ENCODE assay signal across 19 cellular contexts in the genomic region with DNA sequence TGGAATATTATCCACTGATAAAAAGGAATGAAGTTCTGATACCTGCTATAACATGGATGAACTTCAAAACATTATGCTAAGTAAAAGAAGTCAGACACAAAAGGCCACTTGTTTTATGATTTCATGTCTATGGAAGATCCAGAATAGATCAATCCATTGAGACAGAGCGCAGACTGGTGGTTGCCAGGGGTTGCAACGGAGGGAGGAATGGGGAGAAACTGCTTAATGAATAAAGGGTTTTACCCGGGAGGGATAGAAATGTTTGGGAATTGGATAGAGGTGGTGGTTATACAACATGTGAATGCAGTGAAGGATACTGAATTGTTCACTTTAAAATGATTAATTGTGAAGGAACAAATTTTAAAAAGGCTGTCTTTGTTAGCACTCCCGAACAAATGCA.
"Had no signal": no experiment of that assay in that cellular context is flagged by ENCODE, and none has a peak within 500 bp of the region (broad histone marks: within the 10 kb centered on the region; RNA-seq: fewer than 3 reads in every experiment).

No MANE protein-coding gene starts in this region.

- H3K9me3 Mint-ChIP-seq: brain; naive thymus-derived CD8-positive, alpha-beta T cell had no signal

- H3K27me3 ChIP-seq: esophagus squamous epithelium, pancreas, stomach had no signal

- H3K27ac ChIP-seq: coronary artery, esophagus squamous epithelium, pancreas, stomach, thoracic aorta had no signal

- H3K4me3 ChIP-seq: coronary artery, esophagus squamous epithelium, pancreas, smooth muscle cell, stomach, thoracic aorta had no signal

- H3K4me1 ChIP-seq: pancreas, stomach had no signal

- DNase-seq: activated gamma-delta T cell treated with Interleukin-2 at 50 U/mL for 16 hours; central memory CD4-positive, alpha-beta T cell; effector CD4-positive, alpha-beta T cell; esophagus squamous epithelium; glutamatergic neuron; kidney glomerular epithelial cell; mesenchymal stem cell; naive thymus-derived CD8-positive, alpha-beta T cell; pancreas; stimulated activated CD4-positive, alpha-beta T cell treated with anti-CD3 and anti-CD28 coated beads, Interleukin-4, amount 100 ng/mL, for 1 hour; stomach; T-helper 1 cell; T1000 had no signal

- H3K9me3 ChIP-seq: esophagus squamous epithelium, pancreas, stomach, thoracic aorta had no signal

- H3K4me1 Mint-ChIP-seq: brain had no signal

- ATAC-seq: activated CD4-positive, CD25-positive, alpha-beta regulatory T cell treated with anti-CD3 and anti-CD28 coated beads, Interleukin-2, amount 50 U/mL, for 24 hours; naive thymus-derived CD8-positive, alpha-beta T cell; pancreas; sciatic nerve had no signal

- H3K4me3 Mint-ChIP-seq: brain; naive thymus-derived CD8-positive, alpha-beta T cell had no signal

- H3K4me2 ChIP-seq: smooth muscle cell had no signal

- H3K27me3 Mint-ChIP-seq: brain; naive thymus-derived CD8-positive, alpha-beta T cell had no signal
